In the genomic region with DNA sequence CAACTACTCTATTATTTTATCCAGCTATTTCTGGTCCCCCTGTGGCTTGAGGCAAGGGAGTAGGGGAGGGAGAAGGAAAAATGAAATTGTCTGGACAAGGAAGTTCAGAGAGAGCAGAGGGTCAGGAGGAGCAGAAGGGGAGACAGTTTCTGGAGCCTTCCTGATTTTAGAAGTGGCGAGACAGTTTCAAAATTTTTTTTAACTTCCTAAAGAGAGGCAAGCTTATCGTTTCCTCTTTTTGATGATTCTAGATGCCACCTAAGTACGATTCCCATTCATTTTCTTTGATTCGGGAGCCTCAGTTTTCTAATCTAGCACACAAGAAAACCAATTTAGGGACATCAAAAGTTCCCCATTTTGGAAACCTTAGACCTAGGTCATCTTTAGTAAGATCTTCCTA, we compare ENCODE assay signal across 15 cellular contexts.
DNase-seq lines count a peak whose midpoint lies in the region; ATAC-seq and TF ChIP-seq lines count a peak whose summit lies in the region.
"Had no signal": no experiment of that assay in that cellular context is flagged by ENCODE, and none has a peak within 500 bp of the region (broad histone marks: within the 10 kb centered on the region; RNA-seq: fewer than 3 reads in every experiment).

No MANE protein-coding gene starts in this region.

- POLR2A ChIA-PET in SK-N-SH (lab: Yijun Ruan, JAX) = no interaction called here

- TF ChIP-seq RAD21 in SK-N-SH (IDR thresholded peaks at IDR 0.05; ENCODE audit: low read length) = no peak

- H3K36me3 ChIP-seq in Loucy (ENCODE audit: insufficient read depth, low read length) = no peaks in the 10 kb centered on the region
- H3K36me3 ChIP-seq in SK-N-SH (replicated peaks in 1 of 2; ENCODE audit: control insufficient read depth in 1 of 2, insufficient read depth in 2 of 2, low read length in 1 of 2) = no peaks in the 10 kb centered on the region
- H3K36me3 ChIP-seq in hepatocyte (replicated peaks; ENCODE audit: insufficient read depth, low read depth) = no peaks in the 10 kb centered on the region
- H3K36me3 ChIP-seq: upper lobe of left lung had no signal

- H3F3A ChIP-seq in Loucy (ENCODE audit: low read depth) (no peaks in the 10 kb centered on the region; the same call in 1 of the 2 replicates), SK-N-SH (replicated peaks; ENCODE audit: insufficient read depth) (no peaks in the 10 kb centered on the region)

- H4K20me1 ChIP-seq in Loucy (ENCODE audit: insufficient read depth, low read length, poor library complexity, severe bottlenecking) (no peaks in the 10 kb centered on the region), SK-N-SH (ENCODE audit: insufficient read depth) (no peaks in the 10 kb centered on the region), hepatocyte (ENCODE audit: insufficient read depth, poor library complexity, severe bottlenecking) (no peaks in the 10 kb centered on the region)

- H3K4me1 Mint-ChIP-seq in progenitor cell of endocrine pancreas (ENCODE audit: low read depth) = peaks cover 14% of the 10 kb centered on the region

- H3K27me3 Mint-ChIP-seq in progenitor cell of endocrine pancreas = no peaks in the 10 kb centered on the region

- H3K79me2 ChIP-seq in Loucy (ENCODE audit: insufficient read depth, low read length) = peaks cover 33% of the 10 kb centered on the region; the same call in 1 of the 2 replicates
- no peaks in the 10 kb centered on the region for H3K79me2 ChIP-seq in SK-N-SH (ENCODE audit: insufficient read depth)
- no peaks in the 10 kb centered on the region for H3K79me2 ChIP-seq in hepatocyte

- CTCF ChIA-PET in SK-N-SH (lab: Yijun Ruan, JAX) = interaction anchor here (0.6 kb wide), 1 partner anchor 195 kb away, joined by 3 read pairs; no protein-coding TSS in a partner anchor

- H3K9me2 ChIP-seq in Loucy (replicated peaks; ENCODE audit: low read depth, low read length) (no peaks in the 10 kb centered on the region), SK-N-SH (no peaks in the 10 kb centered on the region), hepatocyte (replicated peaks; ENCODE audit: insufficient read depth) (no peaks in the 10 kb centered on the region)

- no peak overlapping the region for H3K4me3 Mint-ChIP-seq in progenitor cell of endocrine pancreas (ENCODE audit: low read depth)

- H3K9ac ChIP-seq in Loucy (ENCODE audit: low read depth, low read length, poor library complexity, severe bottlenecking) = peak overlapping the region; percentile 5
- H3K9ac ChIP-seq in SK-N-SH = no peak overlapping the region

- WGBS in SK-N-SH (ENCODE audit: low lambda C conversion rate) = 91% methylated on average over 4 of the region's 4 CpGs
- WGBS in hepatocyte (ENCODE audit: low lambda C conversion rate, missing lambda C conversion rate) = 91% methylated on average over 4 of the region's 4 CpGs

- H3K27me3 ChIP-seq in Loucy (ENCODE audit: insufficient read depth, low read length, poor library complexity, severe bottlenecking) = no peaks in the 10 kb centered on the region
- H3K27me3 ChIP-seq in SK-N-SH (ENCODE audit: insufficient read depth) = no peaks in the 10 kb centered on the region
- H3K27me3 ChIP-seq in hepatocyte = no peaks in the 10 kb centered on the region
- H3K27me3 ChIP-seq: body of pancreas, upper lobe of left lung had no signal

- H3K4me1 ChIP-seq in Loucy (ENCODE audit: insufficient read depth, low read length, poor library complexity, severe bottlenecking) (peaks cover 34% of the 10 kb centered on the region), SK-N-SH (ENCODE audit: control insufficient read depth in 1 of 2, insufficient read depth in 2 of 2, low read depth in 1 of 2, low read length in 1 of 2) (no peaks in the 10 kb centered on the region), hepatocyte (ENCODE audit: insufficient read depth) (no peaks in the 10 kb centered on the region)
- H3K4me1 ChIP-seq: body of pancreas had no signal

- no peak overlapping the region for H3K27ac Mint-ChIP-seq in progenitor cell of endocrine pancreas

- DNase-seq in GF-D8 (lab: John Stamatoyannopoulos, UW) = peak; percentile 8
- peak; percentile 33 for DNase-seq in globus pallidus (ENCODE audit: low spot score)
- DNase-seq in NCI-H510A treated with DMSO at 0.1 percent for 48 hours (lab: John Stamatoyannopoulos, UW) = no peak
- DNase-seq in SK-N-SH = no peak
- no peak for DNase-seq in hepatocyte (ENCODE audit: low spot score)
- no peak for DNase-seq in progenitor cell of endocrine pancreas (ENCODE audit: low spot score, unreplicated experiment)
- DNase-seq: activated CD4-positive, alpha-beta T cell treated with anti-CD3 and anti-CD28 coated beads, Interleukin-2, amount 50 U/mL, for 48 hours; activated effector memory CD4-positive, alpha-beta T cell treated with anti-CD3 and anti-CD28 coated beads, Interleukin-2, amount 50 U/mL, for 16 hours; body of pancreas; DMS153; midbrain; NCI-H1105 treated with DMSO at 0.1 percent for 48 hours; upper lobe of left lung had no signal

- H3K9me3 ChIP-seq in Loucy (ENCODE audit: insufficient read depth, low read depth, low read length) = no peaks in the 10 kb centered on the region
- no peaks in the 10 kb centered on the region for H3K9me3 ChIP-seq in SK-N-SH
- H3K9me3 ChIP-seq in hepatocyte (ENCODE audit: low read depth) = no peaks in the 10 kb centered on the region
- H3K9me3 ChIP-seq: body of pancreas, upper lobe of left lung had no signal

- peak; percentile 10 for ATAC-seq in GM21515 (IDR thresholded peaks at IDR 0.05; ENCODE audit: unreplicated experiment)
- ATAC-seq: body of pancreas had no signal

- H3K27ac ChIP-seq in SK-N-SH (ENCODE audit: low read depth in 2 of 2, low read length in 1 of 2) (no peak overlapping the region), hepatocyte (no peak overlapping the region)
- H3K27ac ChIP-seq: body of pancreas, upper lobe of left lung had no signal

- TF ChIP-seq CTCF in Loucy (conservative IDR thresholded peaks at IDR 0.05; ENCODE audit: low read length) = no peak
- TF ChIP-seq CTCF in SK-N-SH (IDR thresholded peaks at IDR 0.05) = no peak
- no peak for TF ChIP-seq CTCF in hepatocyte (IDR thresholded peaks at IDR 0.05; ENCODE audit: poor library complexity)
- TF ChIP-seq CTCF in progenitor cell of endocrine pancreas (IDR thresholded peaks at IDR 0.05; ENCODE audit: unreplicated experiment) = no peak

- no peak overlapping the region for H2AFZ ChIP-seq in Loucy (ENCODE audit: low read length)
- no peak overlapping the region for H2AFZ ChIP-seq in SK-N-SH (ENCODE audit: low read depth)
- H2AFZ ChIP-seq in hepatocyte = no peak overlapping the region

- peak overlapping the region; percentile 0 for H3K4me2 ChIP-seq in Loucy (ENCODE audit: low read depth, low read length, poor library complexity, severe bottlenecking)
- H3K4me2 ChIP-seq in SK-N-SH = no peak overlapping the region
- no peak overlapping the region for H3K4me2 ChIP-seq in hepatocyte

- H3K4me3 ChIP-seq in Loucy (ENCODE audit: low read length, poor library complexity, severe bottlenecking) (no peak overlapping the region), SK-N-SH (ENCODE audit: low read depth in 2 of 2, low read length in 1 of 2) (no peak overlapping the region), hepatocyte (no peak overlapping the region)
- H3K4me3 ChIP-seq: body of pancreas, upper lobe of left lung had no signal

- no peak for TF ChIP-seq EP300 in SK-N-SH (IDR thresholded peaks at IDR 0.05; ENCODE audit: borderline replicate concordance in 1 of 2, low read depth in 1 of 2, low read length in 1 of 2)

- no peaks in the 10 kb centered on the region for H3K36me3 Mint-ChIP-seq in progenitor cell of endocrine pancreas (ENCODE audit: insufficient read depth)

- H3K9me3 Mint-ChIP-seq in progenitor cell of endocrine pancreas (ENCODE audit: low read depth) = no peaks in the 10 kb centered on the region

TF ChIP-seq in SK-N-SH, 30 proteins besides CTCF, POLR2A, EP300 and RAD21:
- TF ChIP-seq GABPA (IDR thresholded peaks at IDR 0.05; ENCODE audit: low read depth) = no peak
- TF ChIP-seq TEAD4 (IDR thresholded peaks at IDR 0.05; ENCODE audit: borderline replicate concordance, insufficient read depth) = no peak
- no peak for TF ChIP-seq SMC3 (IDR thresholded peaks at IDR 0.05; ENCODE audit: low read depth, low read length)
- no peak for TF ChIP-seq NFIC (IDR thresholded peaks at IDR 0.05; ENCODE audit: borderline replicate concordance)
- TF ChIP-seq, protein P1, sequence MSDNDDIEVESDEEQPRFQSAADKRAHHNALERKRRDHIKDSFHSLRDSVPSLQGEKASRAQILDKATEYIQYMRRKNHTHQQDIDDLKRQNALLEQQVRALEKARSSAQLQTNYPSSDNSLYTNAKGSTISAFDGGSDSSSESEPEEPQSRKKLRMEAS (IDR thresholded peaks at IDR 0.05; ENCODE audit: low read depth) = no peak
- TF ChIP-seq NRF1 (IDR thresholded peaks at IDR 0.05; ENCODE audit: low read depth, low read length) = no peak
- TF ChIP-seq TCF12 (IDR thresholded peaks at IDR 0.05) = no peak
- no peak for TF ChIP-seq FOXM1 (IDR thresholded peaks at IDR 0.05; ENCODE audit: low read depth)
- TF ChIP-seq, protein P2, sequence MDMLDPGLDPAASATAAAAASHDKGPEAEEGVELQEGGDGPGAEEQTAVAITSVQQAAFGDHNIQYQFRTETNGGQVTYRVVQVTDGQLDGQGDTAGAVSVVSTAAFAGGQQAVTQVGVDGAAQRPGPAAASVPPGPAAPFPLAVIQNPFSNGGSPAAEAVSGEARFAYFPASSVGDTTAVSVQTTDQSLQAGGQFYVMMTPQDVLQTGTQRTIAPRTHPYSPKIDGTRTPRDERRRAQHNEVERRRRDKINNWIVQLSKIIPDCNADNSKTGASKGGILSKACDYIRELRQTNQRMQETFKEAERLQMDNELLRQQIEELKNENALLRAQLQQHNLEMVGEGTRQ (IDR thresholded peaks at IDR 0.05; ENCODE audit: borderline replicate concordance, low read depth, low read length) = no peak
- TF ChIP-seq MXI1 (IDR thresholded peaks at IDR 0.05; ENCODE audit: low read depth, low read length) = no peak
- TF ChIP-seq CHD2 (IDR thresholded peaks at IDR 0.05; ENCODE audit: low read length, partially characterized antibody) = no peak
- TF ChIP-seq ELF1 (IDR thresholded peaks at IDR 0.05) = no peak
- TF ChIP-seq RFX5 (IDR thresholded peaks at IDR 0.05; ENCODE audit: low read length) = no peak
- TF ChIP-seq EZH2phosphoT487 (IDR thresholded peaks at IDR 0.05; ENCODE audit: borderline replicate concordance, low read depth) = no peak
- TF ChIP-seq GATA2 (CRISPR knock-in tag; IDR thresholded peaks at IDR 0.05) = no peak

Comparison
In these comparisons a context has a peak if more than half of its experiments do, and no peak if none do; other contexts are left out.
1. DNase-seq: peak in GF-D8 (single experiment) and globus pallidus (single experiment); none in NCI-H510A treated with DMSO at 0.1 percent for 48 hours (single experiment), SK-N-SH (single experiment), hepatocyte (single experiment) and progenitor cell of endocrine pancreas (single experiment).